Comparison of ENCODE assay signal across 23 cellular contexts in the genomic region with DNA sequence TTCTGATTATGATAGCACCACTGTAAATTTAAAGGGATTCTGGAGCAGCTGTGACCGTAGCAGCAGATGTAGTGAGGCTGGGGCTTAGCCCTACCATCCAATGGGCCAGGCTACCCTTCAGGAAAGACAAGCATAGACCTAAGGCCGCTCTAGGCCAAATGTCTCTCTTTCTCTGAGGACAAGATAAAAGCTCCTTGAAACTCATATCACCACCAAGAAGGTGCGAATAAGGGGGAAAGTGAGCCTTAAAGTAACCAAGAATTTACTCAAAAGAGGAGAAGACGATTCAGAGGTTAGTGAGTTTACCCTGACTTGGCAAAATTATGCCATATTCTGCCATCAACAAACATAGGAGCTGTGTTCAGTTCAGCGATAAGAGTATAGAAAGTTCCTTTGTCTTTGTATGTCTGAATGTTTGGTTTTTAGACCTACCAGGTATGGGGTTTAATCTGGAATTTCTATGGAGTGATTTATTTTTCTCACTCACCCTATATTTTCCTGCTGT.
"Had no signal": no experiment of that assay in that cellular context is flagged by ENCODE, and none has a peak within 500 bp of the region (broad histone marks: within the 10 kb centered on the region; RNA-seq: fewer than 3 reads in every experiment).

No MANE protein-coding gene starts in this region.

- H3K4me2 ChIP-seq: hepatocyte, smooth muscle cell had no signal

- H3K79me2 ChIP-seq: hepatocyte had no signal

- H3K27ac Mint-ChIP-seq: naive thymus-derived CD4-positive, alpha-beta T cell; progenitor cell of endocrine pancreas; stimulated activated naive B cell treated with anti-CD40 and anti-IgM and Interleukin-4, amounts not matched to agents 10 μg/mL and 1 μg/mL and 100 μg/mL, for 72 hours; type B pancreatic cell had no signal

- H2AFZ ChIP-seq: hepatocyte had no signal

- ATAC-seq: mucosa of descending colon; naive thymus-derived CD4-positive, alpha-beta T cell; right lobe of liver; stimulated activated naive B cell treated with anti-CD40 and anti-IgM and Interleukin-4, amounts not matched to agents 10 μg/mL and 1 μg/mL and 100 μg/mL, for 72 hours; stimulated activated naive CD8-positive, alpha-beta T cell treated with anti-CD3 and anti-CD28 coated beads, Interleukin-15, Interleukin-2, amounts not matched to agents 100 U/mL and 50 U/mL, for 24 hours had no signal

- H3K9me3 Mint-ChIP-seq: natural killer cell treated with Interleukin-12 subunit alpha and Interleukin-12 subunit beta and Interleukin-15 and Interleukin-18, amount 100 ng/mL, for 72 hours; type B pancreatic cell had no signal

- H3K36me3 ChIP-seq: left ventricle myocardium inferior, ovary, right atrium auricular region, right lobe of liver, stomach, uterus had no signal

- H3K36me3 Mint-ChIP-seq: type B pancreatic cell had no signal

- H3K4me3 Mint-ChIP-seq: naive thymus-derived CD4-positive, alpha-beta T cell; natural killer cell treated with Interleukin-12 subunit alpha and Interleukin-12 subunit beta and Interleukin-15 and Interleukin-18, amount 100 ng/mL, for 72 hours; stimulated activated naive B cell treated with anti-CD40 and anti-IgM and Interleukin-4, amounts not matched to agents 10 μg/mL and 1 μg/mL and 100 μg/mL, for 72 hours; type B pancreatic cell had no signal

- H3K4me3 ChIP-seq: hepatocyte, left ventricle myocardium inferior, lung, mucosa of descending colon, ovary, right atrium auricular region, right lobe of liver, smooth muscle cell, stomach, testis, tibial artery, uterus had no signal

- H3K9me3 ChIP-seq: left ventricle myocardium inferior, mucosa of descending colon, ovary, right atrium auricular region, right lobe of liver, stomach, testis, tibial artery, uterus had no signal

- H3K4me1 ChIP-seq: left ventricle myocardium inferior, right atrium auricular region, testis, uterus had no signal

- H3K27me3 Mint-ChIP-seq: naive thymus-derived CD4-positive, alpha-beta T cell; natural killer cell treated with Interleukin-12 subunit alpha and Interleukin-12 subunit beta and Interleukin-15 and Interleukin-18, amount 100 ng/mL, for 72 hours; progenitor cell of endocrine pancreas; stimulated activated naive B cell treated with anti-CD40 and anti-IgM and Interleukin-4, amounts not matched to agents 10 μg/mL and 1 μg/mL and 100 μg/mL, for 72 hours had no signal

- H3K27me3 ChIP-seq: hepatocyte, ovary, right atrium auricular region, right lobe of liver, stomach, testis, tibial artery, uterus had no signal

- H3K27ac ChIP-seq: hepatocyte, left ventricle myocardium inferior, ovary, right atrium auricular region, right lobe of liver, stomach, testis, tibial artery, uterus had no signal

- DNase-seq: left ventricle myocardium inferior; midbrain; mucosa of descending colon; naive thymus-derived CD4-positive, alpha-beta T cell; ovary; stimulated activated CD4-positive, alpha-beta T cell treated with anti-CD3 and anti-CD28 coated beads, Interleukin-1b, Interleukin-23, amount 100 ng/mL, for 48 hours; stimulated activated CD4-positive, alpha-beta T cell treated with anti-CD3 and anti-CD28 coated beads, Interleukin-2, amount 100 ng/mL, for 48 hours; stimulated activated CD4-positive, alpha-beta T cell treated with anti-CD3 and anti-CD28 coated beads, Interleukin-4, amount 100 ng/mL, for 4 hours; stimulated activated CD8-positive, alpha-beta memory T cell treated with anti-CD3 and anti-CD28 coated beads, Interleukin-4, amount 100 ng/mL, for 48 hours; stimulated activated naive B cell treated with anti-CD40 and anti-IgM and Interleukin-4, amounts not matched to agents 10 μg/mL and 1 μg/mL and 100 μg/mL, for 72 hours; stimulated activated naive CD8-positive, alpha-beta T cell treated with anti-CD3 and anti-CD28 coated beads, Interleukin-15, Interleukin-2, amounts not matched to agents 100 U/mL and 50 U/mL, for 24 hours; stomach; testis; tibial artery; uterus had no signal
